15 cellular contexts compared by ENCODE assay signal in genomic region chrX:103565197-103565596, GRCh38. TPM values are rescaled to one million over a fixed set of nuclear protein-coding genes. Genes with fewer than 3 reads are reported as not detected.
DNase-seq lines count a peak whose midpoint lies in the region; ATAC-seq, FAIRE-seq and TF ChIP-seq lines count a peak whose summit lies in the region.
"Had no signal": no experiment of that assay in that cellular context is flagged by ENCODE, and none has a peak within 500 bp of the region (broad histone marks: within the 10 kb centered on the region; RNA-seq: fewer than 3 reads in every experiment).

No MANE protein-coding gene starts in this region.

- H2BK15ac ChIP-seq in H1 (ENCODE audit: low read length): no peak overlapping the region

- DNase-seq in HFFc6 (no peak), H1 (ENCODE audit: low read depth in 1 of 2, low spot score in 2 of 2) (no peak), MCF 10A (ENCODE audit: unreplicated experiment) (no peak)
- no peak for DNase-seq in stimulated activated naive CD4-positive, alpha-beta T cell (lab: John Stamatoyannopoulos, UW)
- DNase-seq: activated CD8-positive, alpha-beta memory T cell treated with anti-CD3 and anti-CD28 coated beads, Interleukin-2, amount 10 ng/mL, durations not matched to agents 7 days and 5 days; activated naive CD4-positive, alpha-beta T cell treated with anti-CD3 and anti-CD28 coated beads, Interleukin-2, amount 50 U/mL, for 16 hours; effector CD8-positive, alpha-beta T cell; lower lobe of right lung; natural killer cell; stimulated activated CD8-positive, alpha-beta memory T cell treated with anti-CD3 and anti-CD28 coated beads, Interleukin-4, amount 100 ng/mL, for 48 hours had no signal

- no peak overlapping the region for H4K8ac ChIP-seq in H1 (ENCODE audit: extremely low read depth, insufficient read depth, low read length)

- no peak overlapping the region for H2BK12ac ChIP-seq in H1 (ENCODE audit: low read depth, low read length)

- H3K9me3 Mint-ChIP-seq in HFFc6 (no peaks in the 10 kb centered on the region), MCF 10A (ENCODE audit: unreplicated experiment) (no peaks in the 10 kb centered on the region)
- H3K9me3 Mint-ChIP-seq: natural killer cell had no signal

- H3K9ac ChIP-seq in H1 (replicated peaks in 1 of 4; ENCODE audit: extremely low read depth in 1 of 4, low read depth in 3 of 4, low read length in 3 of 4): no peak overlapping the region

- H3K4me3 ChIP-seq in H1 (ENCODE audit: extremely low read depth in 1 of 4, insufficient read depth in 2 of 4, low read depth in 3 of 4, low read length in 4 of 4): no peak overlapping the region
- H3K4me3 ChIP-seq: lower lobe of right lung had no signal

- H3K79me1 ChIP-seq in H1 (ENCODE audit: low read depth, low read length): no peaks in the 10 kb centered on the region

- TF ChIP-seq CTCF in HFFc6 (IDR thresholded peaks at IDR 0.05) (no peak), H1 (IDR thresholded peaks at IDR 0.05; ENCODE audit: control extremely low read depth in 1 of 3, insufficient read depth in 1 of 3, low read depth in 1 of 3, low read length in 3 of 3) (no peak), MCF 10A (IDR thresholded peaks at IDR 0.05; ENCODE audit: unreplicated experiment) (no peak)

- TF ChIP-seq EP300 in H1 (IDR thresholded peaks at IDR 0.05; ENCODE audit: borderline replicate concordance in 1 of 2, low read depth in 2 of 2, low read length in 2 of 2): no peak

- H2BK120ac ChIP-seq in H1 (replicated peaks; ENCODE audit: low read depth, low read length): no peak overlapping the region

- 0 out of 2 replicates have a peak, but pooled peaks cover 3% of the 10 kb centered on the region for H3K36me3 Mint-ChIP-seq in HFFc6 (ENCODE audit: low read depth)
- H3K36me3 Mint-ChIP-seq in MCF 10A (ENCODE audit: insufficient read depth, unreplicated experiment): no peaks in the 10 kb centered on the region
- H3K36me3 Mint-ChIP-seq: activated CD8-positive, alpha-beta memory T cell treated with anti-CD3 and anti-CD28 coated beads, Interleukin-2, amount 10 ng/mL, durations not matched to agents 7 days and 5 days; natural killer cell had no signal

- FAIRE-seq in H1 (lab: Jason Lieb, UNC): peak; percentile 42
- FAIRE-seq: bronchial epithelial cell had no signal

- no peaks in the 10 kb centered on the region for H3K23me2 ChIP-seq in H1 (ENCODE audit: low read depth, low read length)

- no peak overlapping the region for H3K4ac ChIP-seq in H1 (replicated peaks; ENCODE audit: insufficient read length, low read depth, low read length)

- H3K4me2 ChIP-seq in H1 (ENCODE audit: insufficient read depth in 1 of 2, low read depth in 2 of 2, low read length in 2 of 2): no peak overlapping the region

- H2BK5ac ChIP-seq in H1 (ENCODE audit: low read depth, low read length): no peak overlapping the region

- CTCF ChIA-PET in H1 (lab: Charles Lee; ENCODE audit: partially characterized antibody): no interaction called here
- CTCF ChIA-PET in MCF 10A (lab: Yijun Ruan, JAX): interaction anchor here (0.6 kb wide), 1 partner anchor 171 kb away, joined by 4 read pairs; no protein-coding TSS in a partner anchor

- H4K91ac ChIP-seq in H1 (replicated peaks; ENCODE audit: insufficient read length, low read length): no peak overlapping the region

- no peak for TF ChIP-seq POLR2A in H1 (IDR thresholded peaks at IDR 0.05; ENCODE audit: control extremely low read depth in 1 of 2, low read depth in 2 of 2, low read length in 2 of 2)

- no peak for TF ChIP-seq RAD21 in H1 (IDR thresholded peaks at IDR 0.05 in 1 of 2, conservative IDR thresholded peaks at IDR 0.05 in 1 of 2; ENCODE audit: low read depth in 2 of 2, low read length in 2 of 2)

- H3K27ac Mint-ChIP-seq in HFFc6 (peak overlapping the region; percentile 38), MCF 10A (ENCODE audit: low read depth, unreplicated experiment) (no peak overlapping the region)
- H3K27ac Mint-ChIP-seq: activated CD8-positive, alpha-beta memory T cell treated with anti-CD3 and anti-CD28 coated beads, Interleukin-2, amount 10 ng/mL, durations not matched to agents 7 days and 5 days; natural killer cell had no signal

- H3K27ac ChIP-seq in H1 (ENCODE audit: low read depth, low read length): no peak overlapping the region
- H3K27ac ChIP-seq: lower lobe of right lung had no signal

- POLR2A ChIA-PET in H1 (lab: Charles Lee; ENCODE audit: partially characterized antibody) (no interaction called here), MCF 10A (lab: Yijun Ruan, JAX) (interaction anchor here (0.6 to 0.9 kb wide), 2 partner anchors 26 to 275 kb away, joined by 4 read pairs; no protein-coding TSS in a partner anchor)

- no peaks in the 10 kb centered on the region for H3K79me2 ChIP-seq in H1 (ENCODE audit: control insufficient read depth in 1 of 2, insufficient read depth in 2 of 2, low read length in 2 of 2)

- H3K56ac ChIP-seq in H1 (replicated peaks; ENCODE audit: insufficient read length, low read depth, low read length): no peak overlapping the region

- H4K5ac ChIP-seq in H1 (ENCODE audit: insufficient read length, low read depth, low read length): no peak overlapping the region

- intact Hi-C loops in MCF 10A (cut with micrococcal nuclease): no loop called here

- H4K20me1 ChIP-seq in H1 (replicated peaks in 1 of 2; ENCODE audit: control insufficient read depth in 1 of 2, insufficient read depth in 2 of 2, low read length in 2 of 2): no peaks in the 10 kb centered on the region

- H3K9me3 ChIP-seq in H1 (ENCODE audit: insufficient read depth in 2 of 2, low read depth in 1 of 2, low read length in 1 of 2): no peaks in the 10 kb centered on the region
- H3K9me3 ChIP-seq: lower lobe of right lung had no signal

- no peak overlapping the region for H2AFZ ChIP-seq in H1 (ENCODE audit: low read length)

- H3K27me3 ChIP-seq in H1 (replicated peaks in 1 of 4; ENCODE audit: control insufficient read depth in 3 of 4, extremely low read depth in 1 of 4, insufficient read depth in 3 of 4, low read length in 3 of 4): no peaks in the 10 kb centered on the region

- H2BK20ac ChIP-seq in H1 (ENCODE audit: low read length): no peak overlapping the region

- no peak overlapping the region for H3K23ac ChIP-seq in H1 (ENCODE audit: insufficient read length)

- H3K14ac ChIP-seq in H1 (ENCODE audit: insufficient read length): no peak overlapping the region

- H3K4me3 Mint-ChIP-seq in HFFc6 (peak overlapping the region; percentile 39; the same call in 1 of the 2 replicates), MCF 10A (ENCODE audit: unreplicated experiment) (no peak overlapping the region)
- H3K4me3 Mint-ChIP-seq: activated CD8-positive, alpha-beta memory T cell treated with anti-CD3 and anti-CD28 coated beads, Interleukin-2, amount 10 ng/mL, durations not matched to agents 7 days and 5 days; natural killer cell had no signal

- H3K36me3 ChIP-seq in H1 (ENCODE audit: control insufficient read depth in 2 of 4, insufficient read depth in 4 of 4, low read length in 3 of 4): no peaks in the 10 kb centered on the region
- H3K36me3 ChIP-seq: lower lobe of right lung had no signal

- H3K18ac ChIP-seq in H1 (ENCODE audit: extremely low read depth, low read length): no peak overlapping the region

- no peak overlapping the region for H2AK5ac ChIP-seq in H1 (ENCODE audit: low read depth, low read length)

- H3K4me1 Mint-ChIP-seq in HFFc6 (ENCODE audit: low read depth) (peaks cover 21% of the 10 kb centered on the region), MCF 10A (ENCODE audit: insufficient read depth, unreplicated experiment) (peaks cover 7% of the 10 kb centered on the region)
- H3K4me1 Mint-ChIP-seq: activated CD8-positive, alpha-beta memory T cell treated with anti-CD3 and anti-CD28 coated beads, Interleukin-2, amount 10 ng/mL, durations not matched to agents 7 days and 5 days; natural killer cell had no signal

- H3K4me1 ChIP-seq in H1 (replicated peaks in 1 of 4; ENCODE audit: control insufficient read depth in 3 of 4, insufficient read depth in 4 of 4, low read length in 3 of 4): no peaks in the 10 kb centered on the region
- H3K4me1 ChIP-seq: lower lobe of right lung had no signal

- ATAC-seq in GM18861 (IDR thresholded peaks at IDR 0.05; ENCODE audit: unreplicated experiment) (peak; percentile 65), HG03442 (IDR thresholded peaks at IDR 0.05; ENCODE audit: unreplicated experiment) (peak; percentile 87), GM18520 (IDR thresholded peaks at IDR 0.05; ENCODE audit: unreplicated experiment) (no peak), HG03460 (IDR thresholded peaks at IDR 0.05; ENCODE audit: unreplicated experiment) (no peak)
- ATAC-seq: activated CD8-positive, alpha-beta memory T cell treated with anti-CD3 and anti-CD28 coated beads, Interleukin-2, amount 10 ng/mL, durations not matched to agents 7 days and 5 days; lower lobe of right lung; natural killer cell had no signal

- H3K27me3 Mint-ChIP-seq in HFFc6 (ENCODE audit: insufficient read depth) (no peaks in the 10 kb centered on the region; the same call in 1 of the 2 replicates), MCF 10A (ENCODE audit: insufficient read depth, unreplicated experiment) (peaks cover 29% of the 10 kb centered on the region)
- H3K27me3 Mint-ChIP-seq: activated CD8-positive, alpha-beta memory T cell treated with anti-CD3 and anti-CD28 coated beads, Interleukin-2, amount 10 ng/mL, durations not matched to agents 7 days and 5 days had no signal

- no TSS peak for BruUV-seq in MCF 10A (replicated peaks; lab: Mats Ljungman, UMichigan)

- WGBS in H1 (ENCODE audit: extremely low coverage in 1 of 2, insufficient coverage in 1 of 2, insufficient read length in 1 of 2, insufficient replicate concordance in 2 of 2, low coverage in 1 of 2, low lambda C conversion rate in 2 of 2, missing lambda C conversion rate in 1 of 2), 2 experiments: 91% methylated on average over 4 of the region's 4 CpGs; no CpG with 5 or more reads in 1 of the 2 experiments

RNA-seq across cellular contexts. Expression of gene TCEAL4, which starts 20.1 kb away (rescaled TPM):
- 100 to 1,000 TPM in 5 of 6 experiments, 10 to 100 TPM in 1; 92.4 to 119 (median 118) TPM for total RNA-seq in HFFc6 (2021; fragmentation: NEBNext Ultra II Directional; extraction: Animal tissue kit (Norgen Biotek cat#: 25700))
- total RNA-seq in H1 (2021; fragmentation: NEBNext Ultra II Directional; extraction: Animal tissue kit (Norgen Biotek cat#: 25700)): 51.3 and 53.0 TPM in 2 replicates
- polyA plus RNA-seq in H1 (2011; rRNA removed): 7.3 and 10.1 TPM in 2 replicates
- polyA plus RNA-seq in H1 (2011; cell fraction: cytosol; rRNA removed): 26.8 TPM
- 5.5 TPM for polyA plus RNA-seq in H1 (2011; cell fraction: nucleus; rRNA removed)
- 69.9 to 83.8 TPM (median 80.4 TPM) in 4 replicates for polyA plus RNA-seq in H1 (2012, experiment 1 of 2)
- 17.4 TPM for polyA plus RNA-seq in H1 (2012, experiment 2 of 2)
- polyA plus RNA-seq in H1 (2013, experiment 1 of 2): 73.7 TPM
- 73.3 TPM for polyA plus RNA-seq in H1 (2013, experiment 2 of 2)
- 4.1 and 5.2 TPM in 2 replicates for polyA minus RNA-seq in H1 (2011; rRNA and poly(A)+ RNA removed)
- polyA minus RNA-seq in H1 (2011; cell fraction: cytosol; rRNA and poly(A)+ RNA removed): 13.2 TPM
- 12.4 TPM for polyA minus RNA-seq in H1 (2011; cell fraction: nucleus; rRNA and poly(A)+ RNA removed)
- total RNA-seq in MCF 10A (2022): 63.7 and 64.4 TPM in 2 replicates

RNA-seq across cellular contexts. Expression of gene TCEAL3, which starts 42.6 kb away (rescaled TPM):
- total RNA-seq in HFFc6 (2021; fragmentation: NEBNext Ultra II Directional; extraction: Animal tissue kit (Norgen Biotek cat#: 25700)): 10 to 100 TPM; 54.3 to 75.5 (median 62.7) TPM
- 12.0 and 12.9 TPM in 2 replicates for total RNA-seq in H1 (2021; fragmentation: NEBNext Ultra II Directional; extraction: Animal tissue kit (Norgen Biotek cat#: 25700))
- polyA plus RNA-seq in H1 (2011; rRNA removed): 3.5 and 4.4 TPM in 2 replicates
- 9.6 TPM for polyA plus RNA-seq in H1 (2011; cell fraction: cytosol; rRNA removed)
- 1.9 TPM for polyA plus RNA-seq in H1 (2011; cell fraction: nucleus; rRNA removed)
- polyA plus RNA-seq in H1 (2012, experiment 1 of 2): 19.2 to 29.2 TPM (median 26.0 TPM) in 4 replicates
- 9.1 TPM for polyA plus RNA-seq in H1 (2012, experiment 2 of 2)
- 17.9 TPM for polyA plus RNA-seq in H1 (2013, experiment 1 of 2)
- 17.6 TPM for polyA plus RNA-seq in H1 (2013, experiment 2 of 2)
- polyA minus RNA-seq in H1 (2011; rRNA and poly(A)+ RNA removed): 0.46 and 1.1 TPM in 2 replicates
- polyA minus RNA-seq in H1 (2011; cell fraction: cytosol; rRNA and poly(A)+ RNA removed): 3.5 TPM
- 1.4 TPM for polyA minus RNA-seq in H1 (2011; cell fraction: nucleus; rRNA and poly(A)+ RNA removed)
- total RNA-seq in MCF 10A (2022): 15.1 and 18.9 TPM in 2 replicates

RNA-seq across cellular contexts. Expression of gene RAB40A, which starts 45.9 kb away (rescaled TPM):
- under 1 TPM in 4 of 6 experiments, not detected in 2; 0.11 to 0.15 (median 0.13) TPM for total RNA-seq in HFFc6 (2021; fragmentation: NEBNext Ultra II Directional; extraction: Animal tissue kit (Norgen Biotek cat#: 25700))
- total RNA-seq in H1 (2021; fragmentation: NEBNext Ultra II Directional; extraction: Animal tissue kit (Norgen Biotek cat#: 25700)): 0.09 and 0.17 TPM in 2 replicates
- 0.21 and 0.28 TPM in 2 replicates for polyA plus RNA-seq in H1 (2011; rRNA removed)
- 0.30 TPM for polyA plus RNA-seq in H1 (2011; cell fraction: cytosol; rRNA removed)
- 1.4 TPM for polyA plus RNA-seq in H1 (2011; cell fraction: nucleus; rRNA removed)
- 0.97 to 1.8 TPM (median 1.5 TPM) in 4 replicates for polyA plus RNA-seq in H1 (2012, experiment 1 of 2)
- 0.20 TPM for polyA plus RNA-seq in H1 (2012, experiment 2 of 2)
- polyA plus RNA-seq in H1 (2013, experiment 1 of 2): 0.08 TPM
- 0.07 TPM for polyA plus RNA-seq in H1 (2013, experiment 2 of 2)
- 0.07 and 0.19 TPM in 2 replicates for polyA minus RNA-seq in H1 (2011; rRNA and poly(A)+ RNA removed)
- not detected for polyA minus RNA-seq in H1 (2011; cell fraction: cytosol; rRNA and poly(A)+ RNA removed)
- 0.60 TPM for polyA minus RNA-seq in H1 (2011; cell fraction: nucleus; rRNA and poly(A)+ RNA removed)
- total RNA-seq in MCF 10A (2022): 0.17 TPM in 1 of 2 replicates, not detected in the other
- total RNA-seq: natural killer cell had no signal

Comparison
In these comparisons a context has a peak if more than half of its experiments do, and no peak if none do; other contexts are left out.
1. ATAC-seq: peak in GM18861 (single experiment) and HG03442 (single experiment); none in GM18520 (single experiment) and HG03460 (single experiment).